8 cellular contexts compared by ENCODE assay signal in genomic region chr19:2167896-2168618, GRCh38. TPM values are rescaled to one million over a fixed set of nuclear protein-coding genes. Genes with fewer than 3 reads are reported as not detected.
DNase-seq lines count a peak whose midpoint lies in the region; ATAC-seq and TF ChIP-seq lines count a peak whose summit lies in the region.

No MANE protein-coding gene starts in this region.

- H3K36me3 ChIP-seq in body of pancreas (replicated peaks in 1 of 2; ENCODE audit: insufficient read depth in 1 of 2, low read depth in 2 of 2) (no peaks in the 10 kb centered on the region), lower lobe of right lung (no peaks in the 10 kb centered on the region)

- peak overlapping the region; percentile 95 for H3K27ac Mint-ChIP-seq in activated T-cell treated with anti-CD3 and anti-CD28 coated beads, Interleukin-2, amount 50 U/mL, for 72 hours
- peak overlapping the region; percentile 93 for H3K27ac Mint-ChIP-seq in type B pancreatic cell

- peaks cover 76% of the 10 kb centered on the region for H3K4me1 Mint-ChIP-seq in activated T-cell treated with anti-CD3 and anti-CD28 coated beads, Interleukin-2, amount 50 U/mL, for 72 hours (ENCODE audit: low read depth)
- H3K4me1 Mint-ChIP-seq in type B pancreatic cell (ENCODE audit: unreplicated experiment): peaks cover 32% of the 10 kb centered on the region

- no peak for ATAC-seq in activated T-cell treated with anti-CD3 and anti-CD28 coated beads, Interleukin-2, amount 50 U/mL, for 72 hours (replicated peaks in 1 of 2)
- no peak for ATAC-seq in body of pancreas
- peak; percentile 39 to 45 for ATAC-seq in lower lobe of right lung

- no peak for DNase-seq in activated T-cell treated with anti-CD3 and anti-CD28 coated beads, Interleukin-2, amount 50 U/mL, for 72 hours
- no peak for DNase-seq in activated T-cell treated with anti-CD3 and anti-CD28 coated beads, Interleukin-2, amount 50 U/mL, for 48 hours
- peak; percentile 94 for DNase-seq in NB4 (ENCODE audit: low read depth)
- peak in 3 of 4 donors; percentile 45 to 81 (median 51) for DNase-seq in body of pancreas
- DNase-seq in lower lobe of right lung: peak; percentile 84
- no peak for DNase-seq in type B pancreatic cell (ENCODE audit: extremely low spot score, unreplicated experiment)
- no peak for DNase-seq in stimulated activated CD4-positive, alpha-beta T cell treated with anti-CD3 and anti-CD28 coated beads, Interleukin-12 subunit alpha, Interleukin-12 subunit beta, amount 100 ng/mL, for 4 hours
- DNase-seq in retina: no peak

- no peaks in the 10 kb centered on the region for H3K9me3 Mint-ChIP-seq in activated T-cell treated with anti-CD3 and anti-CD28 coated beads, Interleukin-2, amount 50 U/mL, for 72 hours
- H3K9me3 Mint-ChIP-seq in type B pancreatic cell: no peaks in the 10 kb centered on the region

- peak overlapping the region; percentile 55 for H3K4me3 ChIP-seq in NB4 (ENCODE audit: low read depth, low read length)
- no peak overlapping the region for H3K4me3 ChIP-seq in body of pancreas
- H3K4me3 ChIP-seq in lower lobe of right lung: peak overlapping the region; percentile 41

- H3K4me3 Mint-ChIP-seq in activated T-cell treated with anti-CD3 and anti-CD28 coated beads, Interleukin-2, amount 50 U/mL, for 72 hours: peak overlapping the region; percentile 79 to 87
- H3K4me3 Mint-ChIP-seq in type B pancreatic cell: peak overlapping the region; percentile 79

- no peaks in the 10 kb centered on the region for H3K27me3 Mint-ChIP-seq in activated T-cell treated with anti-CD3 and anti-CD28 coated beads, Interleukin-2, amount 50 U/mL, for 72 hours (ENCODE audit: low read depth)
- no peaks in the 10 kb centered on the region for H3K27me3 Mint-ChIP-seq in type B pancreatic cell

- H3K9me3 ChIP-seq in body of pancreas (no peaks in the 10 kb centered on the region), lower lobe of right lung (no peaks in the 10 kb centered on the region)

- TF ChIP-seq CTCF in NB4 (IDR thresholded peaks at IDR 0.05; ENCODE audit: low read depth, low read length) (no peak), body of pancreas (IDR thresholded peaks at IDR 0.05) (peak in 1 of 7 experiments; percentile 5), lower lobe of right lung (IDR thresholded peaks at IDR 0.05) (no peak), type B pancreatic cell (conservative IDR thresholded peaks at IDR 0.05) (no peak)

- H3K27me3 ChIP-seq in body of pancreas: no peaks in the 10 kb centered on the region
- H3K27me3 ChIP-seq in lower lobe of right lung (ENCODE audit: low read depth): no peaks in the 10 kb centered on the region

- H3K36me3 Mint-ChIP-seq in activated T-cell treated with anti-CD3 and anti-CD28 coated beads, Interleukin-2, amount 50 U/mL, for 72 hours (ENCODE audit: insufficient read depth in 2 of 2): peaks cover 2 to 4% of the 10 kb centered on the region in 2 donors
- no peaks in the 10 kb centered on the region for H3K36me3 Mint-ChIP-seq in type B pancreatic cell

- peaks cover 89% of the 10 kb centered on the region for H3K4me1 ChIP-seq in body of pancreas
- H3K4me1 ChIP-seq in lower lobe of right lung: peaks cover 85% of the 10 kb centered on the region

- intact Hi-C loops in body of pancreas (cut with DNase I): no loop called here
- intact Hi-C loops in lower lobe of right lung (cut with DNase I): no loop called here

- H3K27ac ChIP-seq in body of pancreas (peak overlapping the region; percentile 96 to 99 (median 97)), lower lobe of right lung (peak overlapping the region; percentile 90)

- WGBS in body of pancreas, 2 donors: 42 to 43% methylated on average over 15 to 16 of the region's 16 CpGs

- no peak for TF ChIP-seq POLR2A in NB4 (IDR thresholded peaks at IDR 0.05; ENCODE audit: extremely low read depth, insufficient read length)
- no peak for TF ChIP-seq POLR2A in body of pancreas (IDR thresholded peaks at IDR 0.05)

RNA-seq across cellular contexts. Expression of gene DOT1L, which starts 4.3 kb away (rescaled TPM):
- total RNA-seq in activated T-cell treated with anti-CD3 and anti-CD28 coated beads, Interleukin-2, amount 50 U/mL, for 72 hours: 10 to 100 TPM; 50.4 to 55.4 TPM
- 10 to 100 TPM; 10.1 to 44.5 TPM for total RNA-seq in body of pancreas
- 33.0 TPM for total RNA-seq in lower lobe of right lung
- total RNA-seq in type B pancreatic cell (ENCODE audit: low replicate concordance): 68.8 and 76.3 TPM in 2 replicates

RNA-seq across cellular contexts. Expression of gene AP3D1, which starts 16.7 kb away (rescaled TPM):
- 100 to 1,000 TPM; 111 to 114 TPM for total RNA-seq in activated T-cell treated with anti-CD3 and anti-CD28 coated beads, Interleukin-2, amount 50 U/mL, for 72 hours
- total RNA-seq in body of pancreas (100 to 1,000 TPM in 1 of 2 donors, 10 to 100 TPM in 1; 77.0 to 124 TPM), lower lobe of right lung (99.5 TPM), type B pancreatic cell (ENCODE audit: low replicate concordance) (127 and 139 TPM in 2 replicates)

Comparison
In these comparisons a context has a peak if more than half of its experiments do, and no peak if none do; other contexts are left out.
1. ATAC-seq: peak in lower lobe of right lung (2 of 2); none in activated T-cell treated with anti-CD3 and anti-CD28 coated beads, Interleukin-2, amount 50 U/mL, for 72 hours (0 of 2) and body of pancreas (single experiment).
2. DNase-seq: peak in NB4 (single experiment), body of pancreas (3 of 4) and lower lobe of right lung (single experiment); none in activated T-cell treated with anti-CD3 and anti-CD28 coated beads, Interleukin-2, amount 50 U/mL, for 72 hours (0 of 2), activated T-cell treated with anti-CD3 and anti-CD28 coated beads, Interleukin-2, amount 50 U/mL, for 48 hours (0 of 2), type B pancreatic cell (single experiment), stimulated activated CD4-positive, alpha-beta T cell treated with anti-CD3 and anti-CD28 coated beads, Interleukin-12 subunit alpha, Interleukin-12 subunit beta, amount 100 ng/mL, for 4 hours (single experiment) and retina (single experiment).
3. H3K4me3 ChIP-seq: peak in NB4 (single experiment) and lower lobe of right lung (single experiment); none in body of pancreas (0 of 2).